8 cellular contexts compared by ENCODE assay signal in genomic region chr15:78944202-78944625, GRCh38. TPM values are rescaled to one million over a fixed set of nuclear protein-coding genes. Genes with fewer than 3 reads are reported as not detected.
DNase-seq lines count a peak whose midpoint lies in the region; ATAC-seq lines count a peak whose summit lies in the region.

No MANE protein-coding gene starts in this region.

- DNase-seq in NCI-H146 (lab: John Stamatoyannopoulos, UW): peak; percentile 5
- no peak for DNase-seq in NCI-H146 treated with DMSO at 0.1 percent for 48 hours (lab: John Stamatoyannopoulos, UW; ENCODE audit: unreplicated experiment)
- no peak for DNase-seq in left colon
- DNase-seq in T-helper 9 cell: no peak
- DNase-seq in T1000 (lab: John Stamatoyannopoulos, UW): no peak

- intact Hi-C loops in left colon (cut with DNase I, micrococcal nuclease): no loop called here

- H3K27me3 Mint-ChIP-seq in activated naive CD8-positive, alpha-beta T cell: peaks cover 5% of the 10 kb centered on the region

- peak overlapping the region; percentile 60 for H3K4me3 Mint-ChIP-seq in activated naive CD8-positive, alpha-beta T cell

- H3K27ac ChIP-seq in temporal lobe (ENCODE audit: low read depth, low read length): peak overlapping the region; percentile 33

- H3K36me3 Mint-ChIP-seq in activated naive CD8-positive, alpha-beta T cell: no peaks in the 10 kb centered on the region

- H3K9me3 Mint-ChIP-seq in activated naive CD8-positive, alpha-beta T cell (ENCODE audit: low read depth): no peaks in the 10 kb centered on the region

- peak; percentile 20 for ATAC-seq in HG03103 (IDR thresholded peaks at IDR 0.05; ENCODE audit: low read depth, unreplicated experiment)
- ATAC-seq in left colon: peak; percentile 58

- H3K27ac Mint-ChIP-seq in activated naive CD8-positive, alpha-beta T cell: no peak overlapping the region

- H3K4me1 Mint-ChIP-seq in activated naive CD8-positive, alpha-beta T cell (ENCODE audit: low read depth): peaks cover 5% of the 10 kb centered on the region

RNA-seq across cellular contexts. Expression of gene CTSH, which starts 0.6 kb away (rescaled TPM):
- total RNA-seq in left colon (10 to 100 TPM; 25.6 to 66.7 TPM), temporal lobe (17.5 TPM)
